In the genomic region with DNA sequence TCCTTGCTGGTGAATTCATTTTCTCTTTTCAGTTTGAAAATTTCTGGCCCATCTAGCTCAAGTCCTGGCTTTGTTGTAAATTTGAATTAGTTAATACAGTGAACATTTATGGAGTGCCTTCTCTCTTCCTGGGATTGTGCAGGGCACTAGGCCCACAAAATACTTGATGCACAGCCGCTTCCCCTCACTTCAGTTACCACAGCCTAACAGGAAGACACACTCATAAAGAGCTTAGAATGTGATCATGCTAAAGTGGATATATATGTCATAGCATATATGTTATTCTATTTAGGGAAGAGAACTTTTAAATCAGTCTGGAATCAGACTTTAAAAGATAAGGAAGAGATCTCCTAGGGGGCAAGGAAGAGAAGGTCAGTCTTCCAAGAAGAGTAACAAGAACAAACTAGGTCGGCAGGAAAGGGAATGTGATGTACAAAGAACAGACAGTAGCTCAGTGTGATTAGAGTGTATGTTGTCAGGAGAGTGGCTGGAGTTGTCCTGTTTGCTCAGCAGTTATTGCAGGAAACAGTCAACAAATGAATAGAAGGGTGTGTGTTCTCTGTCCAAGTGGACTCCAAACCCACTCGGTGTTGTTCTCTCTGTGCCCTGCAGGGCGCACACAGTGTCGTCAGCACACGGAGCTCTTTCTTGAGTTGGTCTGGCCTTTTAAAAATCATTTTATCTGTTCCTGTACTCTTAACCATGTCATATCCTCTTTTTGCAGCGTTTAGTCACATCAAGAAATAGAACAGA, we compare ENCODE assay signal across 10 cellular contexts.
DNase-seq lines count a peak whose midpoint lies in the region; ATAC-seq and TF ChIP-seq lines count a peak whose summit lies in the region.
"Had no signal": no experiment of that assay in that cellular context is flagged by ENCODE, and none has a peak within 500 bp of the region (broad histone marks: within the 10 kb centered on the region; RNA-seq: fewer than 3 reads in every experiment).

No MANE protein-coding gene starts in this region.

- DNase-seq in GM12864 (ENCODE audit: low read depth) (no peak), NCI-H748 (lab: John Stamatoyannopoulos, UW; ENCODE audit: unreplicated experiment) (peak; percentile 89), epidermal melanocyte (ENCODE audit: insufficient read length, low spot score) (peak; percentile 55), nephron progenitor cell (no peak), GM13977 (ENCODE audit: low spot score) (no peak), A172 (ENCODE audit: low spot score) (no peak)
- DNase-seq: activated CD4-positive, alpha-beta T cell treated with anti-CD3 and anti-CD28 coated beads, Interleukin-2, amount 50 U/mL, for 48 hours; MM.1S had no signal

- no peak overlapping the region for H3K4me3 Mint-ChIP-seq in nephron progenitor cell

- H3K27ac Mint-ChIP-seq in nephron progenitor cell: peak overlapping the region; percentile 10

- no peaks in the 10 kb centered on the region for H3K9me3 Mint-ChIP-seq in nephron progenitor cell

- H3K4me3 ChIP-seq in GM12864 (ENCODE audit: low read depth, low read length): no peak overlapping the region

- H3K36me3 Mint-ChIP-seq in nephron progenitor cell (ENCODE audit: low read depth): peaks cover 41% of the 10 kb centered on the region

- in situ Hi-C loops in GM13977 (cut with MboI; ENCODE audit: low pct_unique_long_range_greater_than_20kb, low sequenced_read_pairs, unreplicated experiment): no loop called here

- H3K4me1 Mint-ChIP-seq in nephron progenitor cell: no peaks in the 10 kb centered on the region

- no peak for ATAC-seq in HG03439 (IDR thresholded peaks at IDR 0.05; ENCODE audit: unreplicated experiment)
- ATAC-seq in HG03039 (IDR thresholded peaks at IDR 0.05; ENCODE audit: unreplicated experiment): no peak

- H3K27me3 Mint-ChIP-seq in nephron progenitor cell (ENCODE audit: low read depth, poor library complexity): peaks cover 3% of the 10 kb centered on the region

- peak; percentile 33 for TF ChIP-seq CTCF in GM12864 (IDR thresholded peaks at IDR 0.05; ENCODE audit: low read depth, low read length, missing control alignments)
- TF ChIP-seq CTCF in nephron progenitor cell (IDR thresholded peaks at IDR 0.05): peak; percentile 7
- no peak for TF ChIP-seq CTCF in GM13977 (IDR thresholded peaks at IDR 0.05; ENCODE audit: extremely low read depth, insufficient read depth, missing control alignments)

Comparison
In these comparisons a context has a peak if more than half of its experiments do, and no peak if none do; other contexts are left out.
1. DNase-seq: peak in NCI-H748 (single experiment) and epidermal melanocyte (single experiment); none in GM12864 (single experiment), nephron progenitor cell (single experiment), GM13977 (single experiment) and A172 (single experiment).